In genomic region chr15:60005352-60006202, GRCh38 we compare ENCODE assay signal across 7 cellular contexts. TPM values are rescaled to one million over a fixed set of nuclear protein-coding genes. Genes with fewer than 3 reads are reported as not detected.
DNase-seq lines count a peak whose midpoint lies in the region; ATAC-seq and TF ChIP-seq lines count a peak whose summit lies in the region.

No MANE protein-coding gene starts in this region.

- H3K27me3 ChIP-seq in RWPE2 (ENCODE audit: insufficient read depth, poor library complexity, severe bottlenecking) (peaks cover 99% of the 10 kb centered on the region), fibroblast of lung (ENCODE audit: control insufficient read depth, insufficient read depth, low read length) (peaks cover 76% of the 10 kb centered on the region)

- no peaks in the 10 kb centered on the region for H3K36me3 ChIP-seq in RWPE2 (ENCODE audit: low read depth)
- no peaks in the 10 kb centered on the region for H3K36me3 ChIP-seq in fibroblast of lung (ENCODE audit: control insufficient read depth, insufficient read depth, low read length)

- H3K4me2 ChIP-seq in fibroblast of lung (ENCODE audit: extremely low read depth, insufficient read depth, low read length), result peak overlapping the region; percentile 92

- TF ChIP-seq CTCF in RWPE2 (IDR thresholded peaks at IDR 0.05; ENCODE audit: poor library complexity, severe bottlenecking), result no peak
- no peak for TF ChIP-seq CTCF in fibroblast of lung (conservative IDR thresholded peaks at IDR 0.05 in 1 of 2, IDR thresholded peaks at IDR 0.05 in 1 of 2; ENCODE audit: low read depth in 1 of 2, low read length in 2 of 2)

- no peaks in the 10 kb centered on the region for H4K20me1 ChIP-seq in fibroblast of lung (ENCODE audit: control insufficient read depth, extremely low read depth, insufficient read depth, low read length)

- no peaks in the 10 kb centered on the region for H3K79me2 ChIP-seq in fibroblast of lung (ENCODE audit: control insufficient read depth, insufficient read depth, low read length)

- H3K9me3 ChIP-seq in RWPE2 (ENCODE audit: severe bottlenecking) (no peaks in the 10 kb centered on the region), fibroblast of lung (ENCODE audit: control insufficient read depth, insufficient read depth, low read depth, low read length) (no peaks in the 10 kb centered on the region)

- H3K9ac ChIP-seq in fibroblast of lung (ENCODE audit: insufficient read depth, low read length), result no peak overlapping the region

- ATAC-seq in GM21723 (IDR thresholded peaks at IDR 0.05; ENCODE audit: unreplicated experiment) (peak; percentile 25), RWPE2 (ENCODE audit: low read depth) (peak; percentile 9; the same call in 2 of the 3 replicates), HG03159 (IDR thresholded peaks at IDR 0.05; ENCODE audit: unreplicated experiment) (no peak)

- H3K4me1 ChIP-seq in RWPE2 (ENCODE audit: insufficient read depth, poor library complexity, severe bottlenecking) (peaks cover 3% of the 10 kb centered on the region), fibroblast of lung (ENCODE audit: control insufficient read depth, extremely low read depth, insufficient read depth, low read length) (no peaks in the 10 kb centered on the region)

- H3K27ac ChIP-seq in RWPE2 (ENCODE audit: poor library complexity, severe bottlenecking) (no peak overlapping the region), fibroblast of lung (ENCODE audit: insufficient read depth, low read length) (no peak overlapping the region)

- DNase-seq in RWPE2 (ENCODE audit: low spot score) (no peak), fibroblast of lung (ENCODE audit: low read depth in 2 of 2) (no peak), skeletal muscle cell (ENCODE audit: low read depth) (no peak), NCI-H1092 treated with DMSO at 0.1 percent for 48 hours (lab: John Stamatoyannopoulos, UW) (no peak), NAMALWA (ENCODE audit: low spot score) (no peak)

- H3K4me3 ChIP-seq in RWPE2 (ENCODE audit: severe bottlenecking) (peak overlapping the region; percentile 26), fibroblast of lung (replicated peaks in 1 of 4; ENCODE audit: control extremely low read depth in 1 of 4, insufficient read depth in 1 of 4, low read depth in 3 of 4, low read length in 4 of 4) (peak overlapping the region; percentile 58 to 69 (median 64)), skeletal muscle cell (ENCODE audit: low read depth, low read length) (peak overlapping the region; percentile 38)

- peak overlapping the region; percentile 71 for H2AFZ ChIP-seq in fibroblast of lung (ENCODE audit: low read length)

RNA-seq across cellular contexts. Expression of gene FOXB1, which starts 1.5 kb away (rescaled TPM):
- not detected in 2 replicates for total RNA-seq in fibroblast of lung
- polyA plus RNA-seq in fibroblast of lung, result not detected in 2 replicates
- polyA plus RNA-seq in fibroblast of lung (2012), result not detected in 2 replicates
- polyA minus RNA-seq in fibroblast of lung (ENCODE audit: low replicate concordance), result not detected in 2 replicates
